11 cellular contexts compared by ENCODE assay signal in the genomic region with DNA sequence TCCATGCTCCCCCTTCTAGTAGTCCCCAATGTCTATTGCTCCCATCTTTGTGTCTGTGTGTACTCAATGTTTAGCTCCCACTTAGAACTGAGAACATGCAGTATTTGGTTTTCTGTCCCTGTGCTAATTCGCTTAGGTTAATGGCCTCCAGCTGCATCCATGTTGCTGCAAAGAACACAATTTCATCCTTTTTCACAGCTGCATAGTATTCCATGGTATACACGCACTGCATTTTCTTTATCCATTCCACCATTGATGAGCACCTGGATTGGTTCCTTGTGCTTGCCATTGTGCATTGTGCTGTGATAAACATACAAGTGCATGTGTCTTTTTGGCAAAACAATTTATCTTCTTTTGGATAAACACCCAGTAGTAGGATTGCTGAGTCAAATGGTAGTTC.
"Had no signal": no experiment of that assay in that cellular context is flagged by ENCODE, and none has a peak within 500 bp of the region (broad histone marks: within the 10 kb centered on the region; RNA-seq: fewer than 3 reads in every experiment).

No MANE protein-coding gene starts in this region.

- ATAC-seq: GM23338, HCT116 had no signal

- H3K4me3 Mint-ChIP-seq: GM23338, H9, HFFc6 had no signal

- H3K9me3 ChIP-seq: HAP-1 had no signal

- H3K4me2 ChIP-seq: GM23338 had no signal

- FAIRE-seq: H1, H54 had no signal

- H3K27ac Mint-ChIP-seq: GM23338, H9, HFFc6 had no signal

- H3K36me3 ChIP-seq: HAP-1 had no signal

- DNase-seq: GM23248, GOT3, H7, H9, HCEC 1CT, HFFc6 had no signal

- H2AFZ ChIP-seq: GM23248, GM23338 had no signal

- H3K27ac ChIP-seq: GM23248 had no signal

- H3K4me1 ChIP-seq: HAP-1 had no signal

- H3K4me3 ChIP-seq: GM23248, GM23338, HAP-1 had no signal

- H3K9ac ChIP-seq: GM23248 had no signal
